ENCODE assay signal across 8 cellular contexts in the genomic region with DNA sequence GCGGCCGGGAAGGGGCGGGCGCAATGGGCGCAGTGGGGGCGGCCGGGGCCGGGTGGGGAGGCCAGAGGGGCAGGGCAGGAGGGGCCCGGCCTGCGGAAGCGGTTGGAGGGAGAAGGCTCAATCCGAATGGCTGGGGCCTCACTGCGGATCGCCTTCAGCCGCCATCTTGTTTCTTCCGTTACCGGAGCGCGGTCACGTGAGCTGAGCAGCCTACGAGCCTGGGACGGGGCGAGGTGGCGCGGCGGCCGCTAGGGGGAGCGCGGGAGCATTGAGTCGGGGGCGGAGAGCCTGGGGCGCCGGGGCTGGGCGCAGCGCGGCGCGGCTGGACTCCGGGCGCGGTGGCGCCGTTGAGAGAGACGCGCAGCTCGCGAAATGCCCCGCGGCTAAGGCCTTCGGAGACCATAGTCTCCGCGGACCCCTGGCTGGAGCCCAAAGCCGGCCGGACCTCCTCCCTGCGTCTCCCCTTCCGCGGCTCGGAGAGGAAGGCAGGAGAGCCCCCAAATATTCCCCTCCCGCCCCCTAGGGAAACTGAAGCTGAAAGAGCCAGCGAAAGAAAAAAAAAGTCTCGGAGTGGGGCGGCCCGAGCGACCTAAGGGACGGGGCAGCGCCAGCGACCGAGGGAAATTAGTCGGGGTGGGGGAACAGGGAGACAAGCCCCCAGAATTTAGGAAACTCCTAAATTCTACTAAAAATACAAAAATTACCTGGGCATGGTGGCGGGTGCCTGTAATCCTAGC. TPM values are rescaled to one million over a fixed set of nuclear protein-coding genes. Genes with fewer than 3 reads are reported as not detected.
DNase-seq lines count a peak whose midpoint lies in the region; ATAC-seq and TF ChIP-seq lines count a peak whose summit lies in the region.
"Not testable (repeated sequence)": the region's sequence is repeated elsewhere in the genome, so short reads cannot be mapped to it uniquely, and the experiment has no call there.

A gene (minus strand): TSS at position 190 of the 737 bp plus-strand sequence. CDS start 22,221 bp downstream, outside the sequence.

- BruUV-seq in HCT116 (replicated peaks; lab: Mats Ljungman, UMichigan), result not testable (repeated sequence)

- H3K4me3 Mint-ChIP-seq in neural crest cell, result peak within 1 kb of the TSS; percentile 94

- peak within 1 kb of the TSS; percentile 81 for H3K9ac ChIP-seq in HCT116 (ENCODE audit: low read length)
- H3K9ac ChIP-seq in MM.1S (ENCODE audit: low read length), result peak within 1 kb of the TSS; percentile 70

- POLR2A ChIA-PET in HCT116 (lab: Charles Lee), result interaction anchor here (0.7 to 1.2 kb wide), 2 partner anchors 56 to 218 kb away, joined by 3 read pairs; a partner anchor contains a TSS

- not testable (repeated sequence) for H3K4me1 ChIP-seq in HCT116 (ENCODE audit: control insufficient read depth in 1 of 2, insufficient read depth in 2 of 2, low read length in 2 of 2); MM.1S (ENCODE audit: low read length)
- peaks cover 0 to 18% (median 9%) of the 10 kb centered on the region in 4 donors for H3K4me1 ChIP-seq in stomach

- not testable (repeated sequence) for H4K20me1 ChIP-seq in HCT116 (ENCODE audit: insufficient read depth); MM.1S (ENCODE audit: insufficient read depth, low read length)

- H3K4me2 ChIP-seq in HCT116 (ENCODE audit: low read length) (peak within 1 kb of the TSS; percentile 92), MM.1S (ENCODE audit: low read depth, low read length) (peak within 1 kb of the TSS; percentile 55)

- not testable (repeated sequence) for H3K36me3 Mint-ChIP-seq in neural crest cell (ENCODE audit: low read depth)

- H3F3A ChIP-seq in MM.1S (ENCODE audit: insufficient read depth, low read length), result not testable (repeated sequence)

- TF ChIP-seq EP300 in stomach (IDR thresholded peaks at IDR 0.05), result not testable (repeated sequence)

- CTCF ChIA-PET in HCT116 (lab: Charles Lee), result interaction anchor here (0.7 to 1.5 kb wide), 3 partner anchors 42 to 180 kb away, joined by 3 to 4 read pairs (median 4); no protein-coding TSS in a partner anchor

- not testable (repeated sequence) for TF ChIP-seq POLR2A in HCT116 (IDR thresholded peaks at IDR 0.05; ENCODE audit: borderline replicate concordance, extremely low read depth, insufficient read depth, insufficient read length)
- TF ChIP-seq POLR2A in stomach (IDR thresholded peaks at IDR 0.05), result peak in 1 of 4 donors; percentile 9

- not testable (repeated sequence) for H3K4me1 Mint-ChIP-seq in neural crest cell

- peak within 1 kb of the TSS; percentile 0 for H2AFZ ChIP-seq in HCT116 (ENCODE audit: low read depth, low read length, poor library complexity, severe bottlenecking)
- 0 out of 2 replicates have a peak within 1 kb of the TSS, but pooled peaks have one; percentile 45 for H2AFZ ChIP-seq in MM.1S (ENCODE audit: low read length)

- intact Hi-C loops in HCT116 (cut with micrococcal nuclease), result loop anchor here (2.0 kb wide), 1 partner anchor 279 kb away; no protein-coding TSS in a partner anchor
- intact Hi-C loops in stomach (cut with DNase I; ENCODE audit: low total_unique reads), result not testable (repeated sequence)

- 1 to 2% (median 2%) methylated on average over 47 to 70 of the region's 70 CpGs for WGBS in stomach, 5 donors

- peak within 1 kb of the TSS; percentile 85 for H3K27ac ChIP-seq in HCT116 (ENCODE audit: low read depth, low read length)
- peak within 1 kb of the TSS; percentile 78; the same call in 1 of the 2 replicates for H3K27ac ChIP-seq in MM.1S (ENCODE audit: low read length)
- H3K27ac ChIP-seq in stomach, result peak within 1 kb of the TSS; percentile 95 to 99 (median 97)

- RAD21 ChIA-PET in HCT116 (lab: Charles Lee; ENCODE audit: low non-redundant PET in 1 of 2, low total read pairs in 2 of 2, uncharacterized antibody in 2 of 2, unreplicated experiment in 2 of 2), result not testable (repeated sequence)

- H3K27me3 ChIP-seq in HCT116 (ENCODE audit: insufficient read depth, low read length); MM.1S (replicated peaks; ENCODE audit: insufficient read depth, low read length); stomach: not testable (repeated sequence)

- H3K9me2 ChIP-seq in HCT116 (ENCODE audit: insufficient read depth); MM.1S (replicated peaks; ENCODE audit: insufficient read depth, low read length): not testable (repeated sequence)

- H3K4me3 ChIP-seq in HCT116 (replicated peaks in 1 of 2; ENCODE audit: low read depth in 1 of 2, low read length in 2 of 2) (peak within 1 kb of the TSS; percentile 58 to 68), MM.1S (ENCODE audit: low read length) (peak within 1 kb of the TSS; percentile 67), foreskin fibroblast (ENCODE audit: low read depth in 1 of 2, low read length in 2 of 2) (peak within 1 kb of the TSS; percentile 51 to 69), stomach (peak within 1 kb of the TSS; percentile 51 to 92 (median 75))

- peak; percentile 74 to 93 (median 90) for TF ChIP-seq CTCF in HCT116 (IDR thresholded peaks at IDR 0.05 in 2 of 3, conservative IDR thresholded peaks at IDR 0.05 in 1 of 3; ENCODE audit: borderline replicate concordance in 1 of 3, insufficient read depth in 1 of 3, low read depth in 2 of 3, low read length in 2 of 3)
- peak; percentile 78 for TF ChIP-seq CTCF in MM.1S (IDR thresholded peaks at IDR 0.05; ENCODE audit: low read length)
- peak; percentile 62 for TF ChIP-seq CTCF in foreskin fibroblast (IDR thresholded peaks at IDR 0.05; ENCODE audit: low read depth, low read length)
- peak; percentile 97 for TF ChIP-seq CTCF in neural crest cell (conservative IDR thresholded peaks at IDR 0.05)
- TF ChIP-seq CTCF in stomach (IDR thresholded peaks at IDR 0.05), result peak in 5 of 7 experiments; percentile 61 to 99 (median 96)

- ATAC-seq in HCT116, result peak; percentile 95

- DNase-seq in GM04503 (ENCODE audit: low read depth) (peak; percentile 37), HCT116 (ENCODE audit: low read depth, low spot score) (peak; percentile 89), MM.1S (peak; percentile 95), SHP77 treated with DMSO at 0.1 percent for 48 hours (lab: John Stamatoyannopoulos, UW) (peak; percentile 94), activated gamma-delta T cell (lab: John Stamatoyannopoulos, UW) (peak; percentile 99), foreskin fibroblast (peak; percentile 76 to 96), neural crest cell (ENCODE audit: low read depth, low spot score) (peak; percentile 100), stomach (peak; percentile 99)

- H3K27ac Mint-ChIP-seq in neural crest cell (ENCODE audit: unreplicated experiment), result peak within 1 kb of the TSS; percentile 94

- TF ChIP-seq RAD21 in HCT116 (IDR thresholded peaks at IDR 0.05; ENCODE audit: low read depth), result peak; percentile 57

- not testable (repeated sequence) for H3K27me3 Mint-ChIP-seq in neural crest cell (ENCODE audit: low read depth)

- H3K36me3 ChIP-seq in HCT116 (ENCODE audit: control insufficient read depth in 1 of 2, insufficient read depth in 2 of 2, low read length in 2 of 2); MM.1S (replicated peaks; ENCODE audit: insufficient read depth, low read length); stomach: not testable (repeated sequence)

- H3K9me3 ChIP-seq in HCT116 (ENCODE audit: control insufficient read depth in 1 of 2, insufficient read depth in 1 of 2, low read depth in 1 of 2, low read length in 2 of 2); MM.1S (replicated peaks; ENCODE audit: insufficient read depth, low read length); stomach: not testable (repeated sequence)

- H3K79me2 ChIP-seq in HCT116 (ENCODE audit: insufficient read depth, low read length); MM.1S (ENCODE audit: low read length): not testable (repeated sequence)

- not testable (repeated sequence) for H3K9me3 Mint-ChIP-seq in neural crest cell

TF ChIP-seq in HCT116, 20 proteins besides CTCF, POLR2A, EP300 and RAD21:
- TF ChIP-seq ZFX (IDR thresholded peaks at IDR 0.05), result peak; percentile 72
- peak; percentile 79 for TF ChIP-seq POLR2AphosphoS5 (IDR thresholded peaks at IDR 0.05; ENCODE audit: low read depth, low read length)
- TF ChIP-seq EGR1 (IDR thresholded peaks at IDR 0.05; ENCODE audit: low read depth), result peak; percentile 93
- TF ChIP-seq, protein P1, sequence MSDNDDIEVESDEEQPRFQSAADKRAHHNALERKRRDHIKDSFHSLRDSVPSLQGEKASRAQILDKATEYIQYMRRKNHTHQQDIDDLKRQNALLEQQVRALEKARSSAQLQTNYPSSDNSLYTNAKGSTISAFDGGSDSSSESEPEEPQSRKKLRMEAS (IDR thresholded peaks at IDR 0.05), result peak; percentile 88
- TF ChIP-seq, protein P2, sequence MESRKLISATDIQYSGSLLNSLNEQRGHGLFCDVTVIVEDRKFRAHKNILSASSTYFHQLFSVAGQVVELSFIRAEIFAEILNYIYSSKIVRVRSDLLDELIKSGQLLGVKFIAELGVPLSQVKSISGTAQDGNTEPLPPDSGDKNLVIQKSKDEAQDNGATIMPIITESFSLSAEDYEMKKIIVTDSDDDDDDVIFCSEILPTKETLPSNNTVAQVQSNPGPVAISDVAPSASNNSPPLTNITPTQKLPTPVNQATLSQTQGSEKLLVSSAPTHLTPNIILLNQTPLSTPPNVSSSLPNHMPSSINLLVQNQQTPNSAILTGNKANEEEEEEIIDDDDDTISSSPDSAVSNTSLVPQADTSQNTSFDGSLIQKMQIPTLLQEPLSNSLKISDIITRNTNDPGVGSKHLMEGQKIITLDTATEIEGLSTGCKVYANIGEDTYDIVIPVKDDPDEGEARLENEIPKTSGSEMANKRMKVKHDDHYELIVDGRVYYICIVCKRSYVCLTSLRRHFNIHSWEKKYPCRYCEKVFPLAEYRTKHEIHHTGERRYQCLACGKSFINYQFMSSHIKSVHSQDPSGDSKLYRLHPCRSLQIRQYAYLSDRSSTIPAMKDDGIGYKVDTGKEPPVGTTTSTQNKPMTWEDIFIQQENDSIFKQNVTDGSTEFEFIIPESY (IDR thresholded peaks at IDR 0.05; ENCODE audit: extremely low read depth, insufficient replicate concordance, low read length), result peak; percentile 55
- TF ChIP-seq SIN3A (IDR thresholded peaks at IDR 0.05; ENCODE audit: low read depth), result peak; percentile 69; the same call in 1 of the 2 replicates
- TF ChIP-seq YY1 (IDR thresholded peaks at IDR 0.05; ENCODE audit: extremely low read depth, insufficient replicate concordance, low read depth, low read length), result peak; percentile 94

RNA-seq across cellular contexts. Expression of the gene that starts here (rescaled TPM):
- total RNA-seq in HCT116 (2021; ENCODE audit: unreplicated experiment), result 7.7 TPM
- 1.5 and 3.0 TPM in 2 replicates for polyA plus RNA-seq in HCT116 (2012)
- total RNA-seq in neural crest cell, result 21.2 and 22.8 TPM in 2 replicates
- 10 to 100 TPM in 3 of 5 donors, 1 to 10 TPM in 2; 2.3 to 19.6 (median 10.5) TPM for total RNA-seq in stomach
- polyA plus RNA-seq in stomach, result 1 to 10 TPM; 1.6 to 3.3 (median 2.7) TPM

Comparison
In these comparisons a context has a peak if more than half of its experiments do, and no peak if none do; other contexts are left out.
1. Peak in every context shown above with its lines: DNase-seq, ATAC-seq, H3K4me3 ChIP-seq and H3K27ac ChIP-seq.
2. DNase-seq: peak in every context shown above with its lines; median percentile 100 in neural crest cell; 99 in activated gamma-delta T cell; 99 in stomach; 95 in MM.1S; 94 in SHP77 treated with DMSO at 0.1 percent for 48 hours; 89 in HCT116; 86 in foreskin fibroblast; 37 in GM04503.